In genomic region chr6:40170856-40171255, GRCh38 we compare ENCODE assay signal across 31 cellular contexts.
"Had no signal": no experiment of that assay in that cellular context is flagged by ENCODE, and none has a peak within 500 bp of the region (broad histone marks: within the 10 kb centered on the region; RNA-seq: fewer than 3 reads in every experiment).

No MANE protein-coding gene starts in this region.

- H3K4me3 ChIP-seq: pancreas, psoas muscle, right lobe of liver, sigmoid colon, spleen, suprapubic skin, testis, tibial artery, transverse colon, upper lobe of right lung, uterus had no signal

- H3K27ac ChIP-seq: neutrophil, pancreas, psoas muscle, right lobe of liver, sigmoid colon, spleen, suprapubic skin, testis, tibial artery, transverse colon, upper lobe of right lung, uterus had no signal

- H3K9me3 ChIP-seq: neutrophil, pancreas, psoas muscle, right lobe of liver, sigmoid colon, spleen, suprapubic skin, testis, tibial artery, transverse colon, upper lobe of right lung, uterus had no signal

- H3K9me3 Mint-ChIP-seq: naive thymus-derived CD8-positive, alpha-beta T cell; natural killer cell treated with Interleukin-12 subunit alpha and Interleukin-12 subunit beta and Interleukin-15 and Interleukin-18, amount 100 ng/mL, for 72 hours; nephron progenitor cell; neural crest cell; stimulated activated memory B cell treated with anti-CD40 and anti-IgM and Interleukin-4, amounts not matched to agents 10 μg/mL and 1 μg/mL and 100 μg/mL, for 72 hours; stimulated activated naive CD8-positive, alpha-beta T cell treated with anti-CD3 and anti-CD28 coated beads, Interleukin-15, amount 100 ng/mL, for 72 hours; type B pancreatic cell had no signal

- H3K27me3 ChIP-seq: neutrophil, pancreas, right lobe of liver, sigmoid colon, testis, tibial artery, upper lobe of right lung, uterus had no signal

- FAIRE-seq: pancreas, small intestine had no signal

- H3K36me3 Mint-ChIP-seq: naive thymus-derived CD8-positive, alpha-beta T cell; natural killer cell treated with Interleukin-12 subunit alpha and Interleukin-12 subunit beta and Interleukin-15 and Interleukin-18, amount 100 ng/mL, for 72 hours; stimulated activated memory B cell treated with anti-CD40 and anti-IgM and Interleukin-4, amounts not matched to agents 10 μg/mL and 1 μg/mL and 100 μg/mL, for 72 hours; type B pancreatic cell had no signal

- H3K36me3 ChIP-seq: neutrophil, pancreas, right lobe of liver, sigmoid colon, spleen, suprapubic skin, tibial artery, transverse colon, upper lobe of right lung, uterus had no signal

- H3K4me3 Mint-ChIP-seq: naive thymus-derived CD8-positive, alpha-beta T cell; natural killer cell treated with Interleukin-12 subunit alpha and Interleukin-12 subunit beta and Interleukin-15 and Interleukin-18, amount 100 ng/mL, for 72 hours; nephron progenitor cell; neural crest cell; stimulated activated memory B cell treated with anti-CD40 and anti-IgM and Interleukin-4, amounts not matched to agents 10 μg/mL and 1 μg/mL and 100 μg/mL, for 72 hours; stimulated activated naive CD8-positive, alpha-beta T cell treated with anti-CD3 and anti-CD28 coated beads, Interleukin-15, amount 100 ng/mL, for 72 hours; type B pancreatic cell had no signal

- H3K4me1 ChIP-seq: psoas muscle, right lobe of liver, sigmoid colon, spleen, testis, tibial artery, transverse colon, upper lobe of right lung, uterus had no signal

- H3K4me1 Mint-ChIP-seq: nephron progenitor cell; neural crest cell; stimulated activated memory B cell treated with anti-CD40 and anti-IgM and Interleukin-4, amounts not matched to agents 10 μg/mL and 1 μg/mL and 100 μg/mL, for 72 hours; stimulated activated naive CD8-positive, alpha-beta T cell treated with anti-CD3 and anti-CD28 coated beads, Interleukin-15, amount 100 ng/mL, for 72 hours had no signal

- DNase-seq: naive thymus-derived CD8-positive, alpha-beta T cell; nephron progenitor cell; nucleus accumbens; pancreas; psoas muscle; right cardiac atrium; right lobe of liver; sigmoid colon; small intestine; spleen; stimulated activated CD4-positive, alpha-beta T cell treated with anti-CD3 and anti-CD28 coated beads, Interleukin-12 subunit alpha, Interleukin-12 subunit beta, amount 100 ng/mL, for 4 hours; stimulated activated CD4-positive, alpha-beta T cell treated with anti-CD3 and anti-CD28 coated beads, Interleukin-1b, Interleukin-23, amount 100 ng/mL, for 48 hours; stimulated activated CD4-positive, alpha-beta T cell treated with anti-CD3 and anti-CD28 coated beads, Interleukin-4, amount 100 ng/mL, for 1 hour; stimulated activated CD4-positive, alpha-beta T cell treated with anti-CD3 and anti-CD28 coated beads, Interleukin-4, amount 100 ng/mL, for 4 hours; stimulated activated CD8-positive, alpha-beta memory T cell treated with anti-CD3 and anti-CD28 coated beads, Interleukin-4, amount 100 ng/mL, for 48 hours; stimulated activated naive CD4-positive, alpha-beta T cell; stimulated activated naive CD8-positive, alpha-beta T cell treated with anti-CD3 and anti-CD28 coated beads, Interleukin-15, amount 100 ng/mL, for 72 hours; stimulated activated naive CD8-positive, alpha-beta T cell treated with anti-CD3 and anti-CD28 coated beads, Interleukin-15, Interleukin-2, amounts not matched to agents 100 U/mL and 50 U/mL, for 24 hours; substantia nigra; testis; tibial artery; transverse colon; upper lobe of right lung; uterus had no signal

- H3K27ac Mint-ChIP-seq: naive thymus-derived CD8-positive, alpha-beta T cell; natural killer cell treated with Interleukin-12 subunit alpha and Interleukin-12 subunit beta and Interleukin-15 and Interleukin-18, amount 100 ng/mL, for 72 hours; nephron progenitor cell; progenitor cell of endocrine pancreas; stimulated activated memory B cell treated with anti-CD40 and anti-IgM and Interleukin-4, amounts not matched to agents 10 μg/mL and 1 μg/mL and 100 μg/mL, for 72 hours; stimulated activated naive CD8-positive, alpha-beta T cell treated with anti-CD3 and anti-CD28 coated beads, Interleukin-15, amount 100 ng/mL, for 72 hours; type B pancreatic cell had no signal

- ATAC-seq: naive thymus-derived CD8-positive, alpha-beta T cell; natural killer cell treated with Interleukin-12 subunit alpha and Interleukin-12 subunit beta and Interleukin-15 and Interleukin-18, amount 100 ng/mL, for 72 hours; pancreas; psoas muscle; right cardiac atrium; right lobe of liver; stimulated activated naive CD8-positive, alpha-beta T cell treated with anti-CD3 and anti-CD28 coated beads, Interleukin-15, amount 100 ng/mL, for 72 hours; stimulated activated naive CD8-positive, alpha-beta T cell treated with anti-CD3 and anti-CD28 coated beads, Interleukin-15, Interleukin-2, amounts not matched to agents 100 U/mL and 50 U/mL, for 24 hours; upper lobe of right lung had no signal
